Comparison of ENCODE assay signal across 8 cellular contexts in genomic region chr9:37752646-37753488, GRCh38.
DNase-seq lines count a peak whose midpoint lies in the region; TF ChIP-seq lines count a peak whose summit lies in the region.

No MANE protein-coding gene starts in this region.

- H3K9me3 ChIP-seq in ES-I3 (ENCODE audit: control insufficient read depth, insufficient read depth, low read length) (no peaks in the 10 kb centered on the region), SK-N-MC (ENCODE audit: low read depth, low read length) (no peaks in the 10 kb centered on the region)

- H3K27ac ChIP-seq in SK-N-MC = no peak overlapping the region

- H3K4me3 ChIP-seq in SK-N-MC (peak overlapping the region; percentile 94), fibroblast of mammary gland (ENCODE audit: control insufficient read depth, low read depth, low read length) (peak overlapping the region; percentile 92), retinal pigment epithelial cell (ENCODE audit: low read length) (peak overlapping the region; percentile 86)

- peak overlapping the region; percentile 94 for H3K9ac ChIP-seq in ES-I3 (ENCODE audit: low read depth, low read length)
- H3K9ac ChIP-seq in SK-N-MC (ENCODE audit: insufficient read length) = peak overlapping the region; percentile 84

- H3K36me3 ChIP-seq in ES-I3 (ENCODE audit: insufficient read depth, low read length) = no peaks in the 10 kb centered on the region
- H3K36me3 ChIP-seq in SK-N-MC (ENCODE audit: insufficient read depth, low read length) = no peaks in the 10 kb centered on the region

- DNase-seq in SK-N-MC (ENCODE audit: low read depth, low spot score) (no peak), fibroblast of mammary gland (ENCODE audit: low read depth) (no peak), retinal pigment epithelial cell (ENCODE audit: low read depth) (no peak), DMS 273 treated with DMSO at 0.1 percent for 48 hours (lab: John Stamatoyannopoulos, UW) (no peak), NCI-H1417 treated with DMSO at 0.1 percent for 48 hours (lab: John Stamatoyannopoulos, UW) (no peak), activated gamma-delta T cell treated with Interleukin-2 at 50 U/mL for 16 hours (no peak), NCI-H2107 (lab: John Stamatoyannopoulos, UW) (no peak)

- TF ChIP-seq CTCF in fibroblast of mammary gland (conservative IDR thresholded peaks at IDR 0.05; ENCODE audit: control insufficient read depth, insufficient read depth, low read depth, low read length) (no peak), retinal pigment epithelial cell (conservative IDR thresholded peaks at IDR 0.05; ENCODE audit: low read depth, low read length) (no peak)

- 0 out of 2 replicates have a peak, but pooled peaks cover 3% of the 10 kb centered on the region for H3K4me1 ChIP-seq in ES-I3 (ENCODE audit: insufficient read depth, low read length)
